In the genomic region with DNA sequence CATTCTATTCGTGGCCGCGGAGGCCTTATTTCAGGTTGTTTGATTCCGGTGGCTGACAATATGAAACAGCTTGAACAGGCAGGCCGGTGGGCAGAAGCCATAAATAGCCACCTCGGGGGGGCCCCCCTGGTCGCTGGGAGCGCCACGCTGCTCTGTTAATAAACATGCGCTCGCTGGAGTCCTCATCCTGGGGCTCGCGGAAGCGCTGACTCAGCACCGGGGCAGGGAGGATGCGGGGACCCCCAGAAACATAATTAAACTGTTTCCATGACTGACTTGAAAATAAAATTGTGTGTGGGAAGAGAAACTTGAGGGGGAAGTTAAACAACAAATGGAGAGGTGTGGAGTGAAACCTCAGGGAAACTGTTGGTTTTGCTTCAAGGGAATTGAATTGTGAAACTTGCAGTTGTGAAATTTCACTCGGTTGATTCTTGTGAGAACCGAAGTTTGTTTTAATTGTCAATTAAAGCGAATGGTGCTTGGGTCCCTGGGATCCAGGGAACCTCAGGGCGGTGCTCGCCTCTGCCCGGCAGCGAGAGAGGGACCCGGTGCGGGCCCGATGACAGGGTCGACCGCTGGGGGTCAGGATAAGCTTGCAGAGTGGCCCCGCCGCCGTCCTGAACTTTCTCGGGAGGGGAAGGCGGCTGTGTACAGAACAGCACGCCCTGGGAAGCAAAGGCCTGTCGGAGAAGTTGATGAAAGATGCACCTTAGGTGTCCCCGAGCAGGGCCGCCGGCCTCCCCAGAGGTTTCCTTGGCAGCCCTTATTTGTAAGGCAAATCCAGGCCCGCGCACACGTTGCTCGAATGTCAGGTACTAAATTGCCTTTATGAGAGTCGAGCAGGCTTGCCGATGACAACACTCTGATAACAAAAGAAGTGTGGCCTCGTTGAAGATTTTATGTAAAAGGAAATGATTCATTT, we compare ENCODE assay signal across 9 cellular contexts.
A peak's percentile ranks its signal among the peaks of the same experiment; 100 is the strongest.
DNase-seq lines count a peak whose midpoint lies in the region; ATAC-seq, FAIRE-seq and TF ChIP-seq lines count a peak whose summit lies in the region.
"Had no signal": no experiment of that assay in that cellular context is flagged by ENCODE, and none has a peak within 500 bp of the region (broad histone marks: within the 10 kb centered on the region; RNA-seq: fewer than 3 reads in every experiment).

No MANE protein-coding gene starts in this region.

- peaks cover 63% of the 10 kb centered on the region for H3K4me1 ChIP-seq in OCI-LY1 (ENCODE audit: insufficient read depth, low read length, severe bottlenecking)
- H3K4me1 ChIP-seq in K562 (replicated peaks in 1 of 2; ENCODE audit: control insufficient read depth in 2 of 2, insufficient read depth in 2 of 2, low read length in 2 of 2), result peaks cover 0 to 7% of the 10 kb centered on the region in 2 experiments; a peak in 1 of 5 replicates
- no peaks in the 10 kb centered on the region for H3K4me1 ChIP-seq in kidney (ENCODE audit: control insufficient read depth in 1 of 2, insufficient read depth in 1 of 2, low read depth in 1 of 2, low read length in 2 of 2)

- POLR2A ChIA-PET in K562 (lab: Yijun Ruan, JAX), result interaction anchor here (0.6 to 1.5 kb wide), 4 partner anchors 9 to 868 kb away, joined by 3 to 4 read pairs (median 3); no protein-coding TSS in a partner anchor

- H3K4me2 ChIP-seq in OCI-LY1 (ENCODE audit: low read length) (peak overlapping the region; percentile 65), K562 (ENCODE audit: insufficient read depth, low read length) (no peak overlapping the region)

- H4K20me1 ChIP-seq in OCI-LY1 (ENCODE audit: insufficient read depth, low read length) (no peaks in the 10 kb centered on the region), K562 (replicated peaks; ENCODE audit: control insufficient read depth, insufficient read depth, low read length) (no peaks in the 10 kb centered on the region)

- H3K79me2 ChIP-seq in OCI-LY1 (ENCODE audit: insufficient read depth, low read length) (no peaks in the 10 kb centered on the region), K562 (ENCODE audit: control insufficient read depth, insufficient read depth, low read length) (no peaks in the 10 kb centered on the region)

- peak; percentile 81 for ATAC-seq in HG02981 (IDR thresholded peaks at IDR 0.05; ENCODE audit: unreplicated experiment)
- peak; percentile 99 for ATAC-seq in K562

- no peaks in the 10 kb centered on the region for H3K9me1 ChIP-seq in K562 (ENCODE audit: control insufficient read depth, insufficient read depth, low read length)

- H3K9me3 ChIP-seq in OCI-LY1 (ENCODE audit: low read length) (no peaks in the 10 kb centered on the region), K562 (replicated peaks; ENCODE audit: control insufficient read depth, insufficient read depth, low read depth, low read length) (no peaks in the 10 kb centered on the region), kidney (ENCODE audit: control insufficient read depth in 1 of 2, low read length in 2 of 2) (no peaks in the 10 kb centered on the region)

- no peaks in the 10 kb centered on the region for H3K9me2 ChIP-seq in OCI-LY1 (ENCODE audit: low read depth, low read length)

- peak; percentile 69 to 80 for TF ChIP-seq RAD21 in K562 (CRISPR knock-in tag; conservative IDR thresholded peaks at IDR 0.05 in 1 of 2, IDR thresholded peaks at IDR 0.05 in 1 of 2)

- H3K9ac ChIP-seq in OCI-LY1 (ENCODE audit: low read length), result peak overlapping the region; percentile 57
- no peak overlapping the region for H3K9ac ChIP-seq in K562 (ENCODE audit: insufficient read depth in 1 of 2, low read depth in 2 of 2, low read length in 2 of 2)
- peak overlapping the region; percentile 32 to 49 for H3K9ac ChIP-seq in kidney (ENCODE audit: low read length in 2 of 2)

- H3K27ac ChIP-seq in OCI-LY1 (ENCODE audit: low read depth, low read length, poor library complexity, severe bottlenecking) (peak overlapping the region; percentile 87), K562 (ENCODE audit: extremely low read depth, low read depth, low read length) (no peak overlapping the region), kidney (ENCODE audit: low read depth in 2 of 2, low read length in 2 of 2) (no peak overlapping the region)

- no peaks in the 10 kb centered on the region for H3K27me3 ChIP-seq in OCI-LY1 (ENCODE audit: insufficient read depth, low read length)
- peaks cover 17 to 43% of the 10 kb centered on the region in 2 experiments; a peak in 4 of 5 replicates for H3K27me3 ChIP-seq in K562 (ENCODE audit: control insufficient read depth in 2 of 2, insufficient read depth in 2 of 2, low read length in 2 of 2)

- no peak for TF ChIP-seq EP300 in K562 (IDR thresholded peaks at IDR 0.05; ENCODE audit: low read length)

- H3K36me3 ChIP-seq in OCI-LY1 (ENCODE audit: insufficient read depth, low read length) (no peaks in the 10 kb centered on the region), K562 (ENCODE audit: control insufficient read depth, insufficient read depth, low read length) (no peaks in the 10 kb centered on the region), kidney (ENCODE audit: control insufficient read depth in 1 of 2, insufficient read depth in 2 of 2, low read length in 2 of 2) (no peaks in the 10 kb centered on the region)

- TF ChIP-seq CTCF in OCI-LY1 (IDR thresholded peaks at IDR 0.05; ENCODE audit: low read length), result peak; percentile 62
- peak; percentile 60 to 76 (median 68) for TF ChIP-seq CTCF in K562 (IDR thresholded peaks at IDR 0.05 in 2 of 3, conservative IDR thresholded peaks at IDR 0.05 in 1 of 3; ENCODE audit: insufficient read depth in 2 of 3, low read depth in 1 of 3, low read length in 3 of 3)
- peak; percentile 49 for TF ChIP-seq CTCF in kidney (IDR thresholded peaks at IDR 0.05; ENCODE audit: borderline replicate concordance, extremely low read depth, insufficient read depth)

- FAIRE-seq in K562 (lab: Jason Lieb, UNC) (no peak), kidney (lab: Jason Lieb, UNC) (no peak)
- FAIRE-seq: A204.1 had no signal

- H3K4me3 ChIP-seq in OCI-LY1 (ENCODE audit: low read depth, low read length, poor library complexity, severe bottlenecking), result peak overlapping the region; percentile 47
- no peak overlapping the region for H3K4me3 ChIP-seq in K562
- peak overlapping the region; percentile 50 to 57 for H3K4me3 ChIP-seq in kidney (ENCODE audit: low read length in 2 of 2)

- no TSS peak for BruUV-seq in K562 (replicated peaks; lab: Mats Ljungman, UMichigan)

- no peak for TF ChIP-seq POLR2A in K562 (conservative IDR thresholded peaks at IDR 0.05)

- CTCF ChIA-PET in K562 (lab: Yijun Ruan, JAX; ENCODE audit: low intra/inter-chr PET ratio), result interaction anchor here (0.5 to 0.6 kb wide), 2 partner anchors 123 to 142 kb away, joined by 3 to 4 read pairs; no protein-coding TSS in a partner anchor

- intact Hi-C loops in K562 (cut with micrococcal nuclease), result loop anchor here (5.0 kb wide), 1 partner anchor 136 kb away; no protein-coding TSS in a partner anchor
- intact Hi-C loops in kidney (cut with DNase I), result no loop called here

- DNase-seq in NCI-H524 (lab: John Stamatoyannopoulos, UW) (peak; percentile 25 to 73), NCI-H524 treated with DMSO at 0.1 percent for 48 hours (lab: John Stamatoyannopoulos, UW) (no peak), K562 (ENCODE audit: extremely low read depth in 1 of 4, low spot score in 3 of 4) (peak; percentile 44 to 75 (median 60)), kidney (peak; percentile 92), DMS 273 treated with DMSO at 0.1 percent for 48 hours (lab: John Stamatoyannopoulos, UW) (no peak)
- DNase-seq in stimulated activated CD4-positive, alpha-beta T cell treated with anti-CD3 and anti-CD28 coated beads, Interleukin-12 subunit alpha, Interleukin-12 subunit beta, amount 100 ng/mL, for 48 hours (ENCODE audit: low read depth in 2 of 3, low spot score in 1 of 3), result peak; percentile 23 to 25 (median 23)

- H3F3A ChIP-seq in OCI-LY1 (ENCODE audit: insufficient read depth, low read length), result no peaks in the 10 kb centered on the region

- WGBS in K562 (ENCODE audit: insufficient coverage, low coverage, missing lambda C conversion rate), result 14% methylated on average over 40 of the region's 45 CpGs

- H2AFZ ChIP-seq in OCI-LY1 (ENCODE audit: low read length) (no peak overlapping the region), K562 (ENCODE audit: low read depth, low read length) (no peak overlapping the region)

- in situ Hi-C loops in K562 (cut with MboI), result no loop called here

TF ChIP-seq in K562, 482 proteins besides CTCF, POLR2A, EP300 and RAD21 (continues in another document):
- TF ChIP-seq PYGO2 (tag; IDR thresholded peaks at IDR 0.05) (no peak), JUND (IDR thresholded peaks at IDR 0.05; ENCODE audit: borderline replicate concordance, low read depth, low read length) (0 out of 2 replicates have a peak, but pooled peaks have one; percentile 11), JUND (tag; IDR thresholded peaks at IDR 0.05; ENCODE audit: borderline replicate concordance, low read depth, low read length) (no peak), SIX5 (IDR thresholded peaks at IDR 0.05; ENCODE audit: borderline replicate concordance in 1 of 2, insufficient read depth in 1 of 2, low read depth in 1 of 2, low read length in 2 of 2) (no peak), MAFF (IDR thresholded peaks at IDR 0.05; ENCODE audit: low read length) (peak; percentile 23; the same call in 1 of the 2 replicates), HNRNPK (IDR thresholded peaks at IDR 0.05; ENCODE audit: low read depth, low read length, poor library complexity, severe bottlenecking) (no peak), BACH1 (tag; IDR thresholded peaks at IDR 0.05) (no peak), NCOA4 (IDR thresholded peaks at IDR 0.05; ENCODE audit: partially characterized antibody) (no peak), HNRNPUL1 (IDR thresholded peaks at IDR 0.05; ENCODE audit: low read length) (no peak), MXI1 (IDR thresholded peaks at IDR 0.05; ENCODE audit: low read depth, low read length) (no peak), HCFC1 (IDR thresholded peaks at IDR 0.05; ENCODE audit: low read depth, low read length) (no peak), ZNF121 (CRISPR knock-in tag; conservative IDR thresholded peaks at IDR 0.05) (no peak), RBM17 (IDR thresholded peaks at IDR 0.05; ENCODE audit: borderline replicate concordance, low read depth, low read length) (no peak), DPF2 (IDR thresholded peaks at IDR 0.05) (no peak), ZNF133 (CRISPR knock-in tag; IDR thresholded peaks at IDR 0.05) (no peak)
- TF ChIP-seq, protein P1, sequence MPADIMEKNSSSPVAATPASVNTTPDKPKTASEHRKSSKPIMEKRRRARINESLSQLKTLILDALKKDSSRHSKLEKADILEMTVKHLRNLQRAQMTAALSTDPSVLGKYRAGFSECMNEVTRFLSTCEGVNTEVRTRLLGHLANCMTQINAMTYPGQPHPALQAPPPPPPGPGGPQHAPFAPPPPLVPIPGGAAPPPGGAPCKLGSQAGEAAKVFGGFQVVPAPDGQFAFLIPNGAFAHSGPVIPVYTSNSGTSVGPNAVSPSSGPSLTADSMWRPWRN (IDR thresholded peaks at IDR 0.05; ENCODE audit: low read depth), result no peak

Comparison
In these comparisons a context has a peak if more than half of its experiments do, and no peak if none do; other contexts are left out.
1. DNase-seq: peak in NCI-H524 (2 of 2), K562 (4 of 4), kidney (single experiment) and stimulated activated CD4-positive, alpha-beta T cell treated with anti-CD3 and anti-CD28 coated beads, Interleukin-12 subunit alpha, Interleukin-12 subunit beta, amount 100 ng/mL, for 48 hours (3 of 3); none in NCI-H524 treated with DMSO at 0.1 percent for 48 hours (single experiment) and DMS 273 treated with DMSO at 0.1 percent for 48 hours (single experiment).
2. H3K9ac ChIP-seq: peak in OCI-LY1 (single experiment) and kidney (2 of 2); none in K562 (0 of 2).
3. Peak in every context shown above with its lines, with median percentiles within 50 percentile points of each other: CTCF ChIP-seq.